In the genomic region with DNA sequence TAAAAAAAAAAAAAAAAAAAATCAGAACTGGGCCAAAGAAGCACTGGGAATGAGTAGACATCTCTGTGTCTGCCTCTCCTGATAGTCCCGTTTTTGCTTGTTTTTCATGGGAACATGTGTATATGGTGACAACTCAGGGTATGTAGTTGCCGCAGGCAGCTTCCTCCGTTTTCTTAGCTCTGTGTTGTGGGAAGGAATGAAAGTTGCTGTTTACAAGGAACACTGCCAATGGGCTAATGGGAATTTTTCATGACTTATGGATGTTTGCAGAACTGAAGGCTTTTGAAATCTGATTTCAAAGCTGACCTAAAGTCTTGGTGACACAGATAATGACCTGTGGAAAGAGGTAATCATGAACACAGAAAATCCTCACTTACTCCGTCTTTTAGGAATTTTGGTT, we compare ENCODE assay signal across 20 cellular contexts.
DNase-seq lines count a peak whose midpoint lies in the region; ATAC-seq lines count a peak whose summit lies in the region.
"Had no signal": no experiment of that assay in that cellular context is flagged by ENCODE, and none has a peak within 500 bp of the region (broad histone marks: within the 10 kb centered on the region; RNA-seq: fewer than 3 reads in every experiment).

No MANE protein-coding gene starts in this region.

- H3K4me3 ChIP-seq in subcutaneous abdominal adipose tissue (ENCODE audit: low read depth in 1 of 5, low read length in 5 of 5), result no peak overlapping the region
- H3K4me3 ChIP-seq: SK-N-MC had no signal

- H3K9ac ChIP-seq in subcutaneous abdominal adipose tissue (ENCODE audit: low read length in 5 of 5), result no peak overlapping the region

- H3K27me3 ChIP-seq in subcutaneous abdominal adipose tissue (ENCODE audit: control insufficient read depth in 5 of 5, insufficient read depth in 4 of 5, low read length in 5 of 5), result no peaks in the 10 kb centered on the region
- H3K27me3 ChIP-seq: BE2C had no signal

- peak; percentile 42 for DNase-seq in EH (ENCODE audit: low read depth)
- peak; percentile 27 for DNase-seq in astrocyte of the hippocampus (ENCODE audit: low read depth, low spot score)
- peak; percentile 56 for DNase-seq in foreskin melanocyte
- no peak for DNase-seq in NCI-H526 (lab: John Stamatoyannopoulos, UW)
- DNase-seq: BE2C; CD4-positive, CD25-positive, alpha-beta regulatory T cell; COR-L47; DMS 273 treated with DMSO at 0.1 percent for 48 hours; DND-41; GDM1; H9; NCI-H1105 treated with DMSO at 0.1 percent for 48 hours; NCI-H1694; NCI-H510A; NCI-H774; SHP77 had no signal

- no peak for ATAC-seq in HG03565 (IDR thresholded peaks at IDR 0.05; ENCODE audit: unreplicated experiment)
- no peak for ATAC-seq in GM19035 (IDR thresholded peaks at IDR 0.05; ENCODE audit: unreplicated experiment)

- H3K36me3 ChIP-seq in subcutaneous abdominal adipose tissue (ENCODE audit: control insufficient read depth in 5 of 5, insufficient read depth in 5 of 5, low read length in 5 of 5), result no peaks in the 10 kb centered on the region
- H3K36me3 ChIP-seq: BE2C had no signal

- H3K9me3 ChIP-seq in subcutaneous abdominal adipose tissue (ENCODE audit: control insufficient read depth in 5 of 5, low read length in 5 of 5), result no peaks in the 10 kb centered on the region
- H3K9me3 ChIP-seq: BE2C had no signal

- H3K4me1 ChIP-seq in subcutaneous abdominal adipose tissue (ENCODE audit: control insufficient read depth in 5 of 5, insufficient read depth in 5 of 5, low read length in 5 of 5), result peaks cover 0 to 34% (median 10%) of the 10 kb centered on the region in 5 donors
- H3K4me1 ChIP-seq: BE2C had no signal

- peak overlapping the region; percentile 74 for H3K27ac ChIP-seq in subcutaneous abdominal adipose tissue (ENCODE audit: low read depth, low read length)
- H3K27ac ChIP-seq: SK-N-MC had no signal

Comparison
In these comparisons a context has a peak if more than half of its experiments do, and no peak if none do; other contexts are left out.
1. DNase-seq: peak in EH (single experiment), astrocyte of the hippocampus (single experiment) and foreskin melanocyte (single experiment); none in NCI-H526 (0 of 2).